ENCODE assay signal across 13 cellular contexts in genomic region chr17:27256225-27257030, GRCh38. TPM values are rescaled to one million over a fixed set of nuclear protein-coding genes. Genes with fewer than 3 reads are reported as not detected.
DNase-seq lines count a peak whose midpoint lies in the region; ATAC-seq and TF ChIP-seq lines count a peak whose summit lies in the region.
"Had no signal": no experiment of that assay in that cellular context is flagged by ENCODE, and none has a peak within 500 bp of the region (broad histone marks: within the 10 kb centered on the region; RNA-seq: fewer than 3 reads in every experiment).

No MANE protein-coding gene starts in this region.

- intact Hi-C loops in mucosa of descending colon (cut with DNase I, micrococcal nuclease) (no loop called here), transverse colon (cut with DNase I; ENCODE audit: low total_unique reads) (no loop called here)

- H3K4me3 ChIP-seq in mucosa of descending colon (no peak overlapping the region), transverse colon (no peak overlapping the region)
- H3K4me3 ChIP-seq: HAP-1, smooth muscle cell had no signal

- H3K36me3 ChIP-seq in mucosa of descending colon (ENCODE audit: low read depth) (no peaks in the 10 kb centered on the region), transverse colon (no peaks in the 10 kb centered on the region)
- H3K36me3 ChIP-seq: HAP-1 had no signal

- H3K4me1 ChIP-seq in mucosa of descending colon (ENCODE audit: low read depth) = no peaks in the 10 kb centered on the region
- H3K4me1 ChIP-seq in transverse colon = peaks cover 0 to 5% (median 3%) of the 10 kb centered on the region in 4 donors
- H3K4me1 ChIP-seq: HAP-1 had no signal

- H3K27me3 ChIP-seq in transverse colon = no peaks in the 10 kb centered on the region

- DNase-seq in NCI-H226 (peak; percentile 34), epithelial cell of prostate (ENCODE audit: low read depth, low spot score) (no peak), mucosa of descending colon (no peak), transverse colon (no peak)
- no peak for DNase-seq in effector memory CD8-positive, alpha-beta T cell
- DNase-seq: central memory CD4-positive, alpha-beta T cell; NCI-H1105 treated with DMSO at 0.1 percent for 48 hours; stimulated activated naive CD4-positive, alpha-beta T cell; T1000 had no signal

- in situ Hi-C loops in transverse colon (cut with MboI; ENCODE audit: low pct_ligation_motif_present in 1 of 4, low pct_unique_long_range_greater_than_20kb in 1 of 4, low sequenced_read_pairs in 3 of 4) = no loop called here

- peak; percentile 69 for ATAC-seq in mucosa of descending colon
- ATAC-seq in GM19395 (IDR thresholded peaks at IDR 0.05; ENCODE audit: unreplicated experiment) = no peak
- ATAC-seq in effector memory CD8-positive, alpha-beta T cell (replicated peaks) = no peak
- no peak for ATAC-seq in GM19328 (IDR thresholded peaks at IDR 0.05; ENCODE audit: unreplicated experiment)

- no peak overlapping the region for H3K27ac Mint-ChIP-seq in effector memory CD8-positive, alpha-beta T cell

- H3K4me3 Mint-ChIP-seq in effector memory CD8-positive, alpha-beta T cell = no peak overlapping the region

- peak; percentile 16 for TF ChIP-seq EP300 in transverse colon (IDR thresholded peaks at IDR 0.05; ENCODE audit: low read depth)

- no peak for TF ChIP-seq CTCF in mucosa of descending colon (IDR thresholded peaks at IDR 0.05)
- no peak for TF ChIP-seq CTCF in transverse colon (IDR thresholded peaks at IDR 0.05)

- no peaks in the 10 kb centered on the region for H3K9me3 ChIP-seq in mucosa of descending colon
- H3K9me3 ChIP-seq in transverse colon = no peaks in the 10 kb centered on the region
- H3K9me3 ChIP-seq: HAP-1 had no signal

- no peaks in the 10 kb centered on the region for H3K4me1 Mint-ChIP-seq in effector memory CD8-positive, alpha-beta T cell (ENCODE audit: low read depth in 2 of 2)

- WGBS in transverse colon (ENCODE audit: low coverage in 1 of 2), 2 donors = 62 to 68% methylated on average over 5 of the region's 5 CpGs

- H3K9me3 Mint-ChIP-seq in effector memory CD8-positive, alpha-beta T cell = no peaks in the 10 kb centered on the region

- H3K36me3 Mint-ChIP-seq in effector memory CD8-positive, alpha-beta T cell (ENCODE audit: insufficient read depth) = no peaks in the 10 kb centered on the region

- H3K27ac ChIP-seq in epithelial cell of prostate (peak overlapping the region; percentile 25), transverse colon (peak overlapping the region; percentile 57 to 77 (median 70))

- no peak for TF ChIP-seq POLR2A in transverse colon (IDR thresholded peaks at IDR 0.05)

- peaks cover 8 to 10% of the 10 kb centered on the region in 2 donors for H3K27me3 Mint-ChIP-seq in effector memory CD8-positive, alpha-beta T cell

RNA-seq across cellular contexts. Expression of gene WSB1, which starts 37.5 kb away (rescaled TPM):
- total RNA-seq in mucosa of descending colon (100 to 1,000 TPM; 115 to 149 (median 137) TPM), transverse colon (100 to 1,000 TPM in 3 of 4 donors, 10 to 100 TPM in 1; 90.4 to 335 (median 261) TPM)
